11 cellular contexts compared by ENCODE assay signal in the genomic region with DNA sequence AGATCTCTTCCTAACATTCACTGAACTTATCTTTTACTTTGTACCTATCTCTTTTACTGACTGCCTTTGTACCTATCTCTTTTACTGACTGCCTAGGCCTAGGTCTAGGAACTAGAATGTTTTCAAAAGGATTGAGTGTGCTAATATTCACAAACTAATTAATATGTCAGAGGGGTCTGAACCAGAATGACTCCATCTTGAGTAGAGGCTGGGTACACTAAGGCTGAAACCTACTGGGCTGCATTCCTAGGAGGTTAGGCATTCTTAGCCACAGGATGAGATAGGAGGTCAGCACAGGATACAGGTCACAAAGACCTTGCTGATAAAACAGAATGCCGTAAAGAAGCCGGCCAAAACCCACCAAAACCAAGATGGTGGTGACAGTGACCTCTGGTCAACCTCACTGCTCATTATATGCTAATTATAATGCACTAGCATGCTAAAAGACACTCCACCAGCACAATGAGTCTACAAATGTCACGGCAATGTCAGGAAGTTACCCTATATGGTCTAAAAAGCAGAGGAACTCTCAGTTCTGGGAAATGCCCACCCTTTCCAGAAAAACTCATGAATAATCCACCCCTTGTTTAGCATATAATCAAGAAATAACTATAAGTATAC. TPM values are rescaled to one million over a fixed set of nuclear protein-coding genes. Genes with fewer than 3 reads are reported as not detected.
DNase-seq lines count a peak whose midpoint lies in the region; ATAC-seq and TF ChIP-seq lines count a peak whose summit lies in the region.
"Had no signal": no experiment of that assay in that cellular context is flagged by ENCODE, and none has a peak within 500 bp of the region (broad histone marks: within the 10 kb centered on the region; RNA-seq: fewer than 3 reads in every experiment).

No MANE protein-coding gene starts in this region.

- 87 to 89% methylated on average over 3 of the region's 3 CpGs for WGBS in esophagus squamous epithelium, 2 donors
- 49% methylated on average over 3 of the region's 3 CpGs for WGBS in smooth muscle cell (ENCODE audit: low lambda C conversion rate)

- no peaks in the 10 kb centered on the region for H3K36me3 Mint-ChIP-seq in MCF 10A (ENCODE audit: insufficient read depth, unreplicated experiment)
- H3K36me3 Mint-ChIP-seq: stimulated activated effector memory CD8-positive, alpha-beta T cell treated with anti-CD3 and anti-CD28 coated beads, Interleukin-12 subunit alpha, Interleukin-12 subunit beta, amount 100 ng/mL, for 72 hours had no signal

- H3K79me2 ChIP-seq in PC-9 (ENCODE audit: low read depth) (peaks cover 14% of the 10 kb centered on the region), smooth muscle cell (ENCODE audit: low read depth) (peaks cover 20% of the 10 kb centered on the region)

- H3K4me1 ChIP-seq in breast epithelium (no peaks in the 10 kb centered on the region), PC-9 (replicated peaks; ENCODE audit: insufficient read depth) (peaks cover 59% of the 10 kb centered on the region), esophagus squamous epithelium (peaks cover 5 to 55% (median 12%) of the 10 kb centered on the region in 3 donors), smooth muscle cell (ENCODE audit: low read depth) (peaks cover 18% of the 10 kb centered on the region)

- H3K27me3 ChIP-seq in breast epithelium = no peaks in the 10 kb centered on the region
- no peaks in the 10 kb centered on the region for H3K27me3 ChIP-seq in PC-9 (ENCODE audit: insufficient read depth, low read depth)
- H3K27me3 ChIP-seq in esophagus squamous epithelium = peaks cover 0 to 17% (median 0%) of the 10 kb centered on the region in 4 donors
- H3K27me3 ChIP-seq in smooth muscle cell (ENCODE audit: low read depth) = no peaks in the 10 kb centered on the region

- H3K9me2 ChIP-seq in PC-9 (ENCODE audit: insufficient read depth) = no peaks in the 10 kb centered on the region

- H4K20me1 ChIP-seq in PC-9 (ENCODE audit: insufficient read depth) (no peaks in the 10 kb centered on the region), smooth muscle cell (ENCODE audit: low read depth) (peaks cover 5% of the 10 kb centered on the region)

- no peak overlapping the region for H3K27ac Mint-ChIP-seq in MCF 10A (ENCODE audit: low read depth, unreplicated experiment)
- H3K27ac Mint-ChIP-seq: activated naive CD8-positive, alpha-beta T cell treated with anti-CD3 and anti-CD28 coated beads, Interleukin-2, amount 10 ng/mL, durations not matched to agents 7 days and 5 days; stimulated activated effector memory CD8-positive, alpha-beta T cell treated with anti-CD3 and anti-CD28 coated beads, Interleukin-12 subunit alpha, Interleukin-12 subunit beta, amount 100 ng/mL, for 72 hours had no signal

- no TSS peak for BruUV-seq in MCF 10A (replicated peaks; lab: Mats Ljungman, UMichigan)
- no TSS peak for BruUV-seq in PC-9 (replicated peaks; lab: Mats Ljungman, UMichigan)

- no peaks in the 10 kb centered on the region for H3K27me3 Mint-ChIP-seq in MCF 10A (ENCODE audit: insufficient read depth, unreplicated experiment)

- H3F3A ChIP-seq in PC-9 (ENCODE audit: insufficient read depth, low read depth) (peaks cover 29% of the 10 kb centered on the region), smooth muscle cell (ENCODE audit: low read depth) (no peaks in the 10 kb centered on the region)

- no peaks in the 10 kb centered on the region for H3K4me1 Mint-ChIP-seq in MCF 10A (ENCODE audit: insufficient read depth, unreplicated experiment)

- H3K9me3 Mint-ChIP-seq in MCF 10A (ENCODE audit: unreplicated experiment) = no peaks in the 10 kb centered on the region
- H3K9me3 Mint-ChIP-seq: activated naive CD8-positive, alpha-beta T cell treated with anti-CD3 and anti-CD28 coated beads, Interleukin-2, amount 10 ng/mL, durations not matched to agents 7 days and 5 days; stimulated activated effector memory CD8-positive, alpha-beta T cell treated with anti-CD3 and anti-CD28 coated beads, Interleukin-12 subunit alpha, Interleukin-12 subunit beta, amount 100 ng/mL, for 72 hours had no signal

- TF ChIP-seq CTCF in breast epithelium (IDR thresholded peaks at IDR 0.05) = no peak
- TF ChIP-seq CTCF in MCF 10A (IDR thresholded peaks at IDR 0.05; ENCODE audit: unreplicated experiment) = no peak
- no peak for TF ChIP-seq CTCF in PC-9 (conservative IDR thresholded peaks at IDR 0.05)
- TF ChIP-seq CTCF in esophagus squamous epithelium (IDR thresholded peaks at IDR 0.05) = no peak
- no peak for TF ChIP-seq CTCF in smooth muscle cell (IDR thresholded peaks at IDR 0.05; ENCODE audit: borderline replicate concordance, insufficient read depth, poor library complexity, severe bottlenecking)

- H3K36me3 ChIP-seq in breast epithelium (no peaks in the 10 kb centered on the region), PC-9 (ENCODE audit: low read depth) (0 out of 2 replicates have a peak, but pooled peaks cover 4% of the 10 kb centered on the region), esophagus squamous epithelium (no peaks in the 10 kb centered on the region), smooth muscle cell (ENCODE audit: low read depth) (no peaks in the 10 kb centered on the region)
- H3K36me3 ChIP-seq: left lung had no signal

- H3K4me3 ChIP-seq in breast epithelium (no peak overlapping the region), PC-9 (peak overlapping the region; percentile 2; the same call in 1 of the 2 replicates), esophagus squamous epithelium (no peak overlapping the region), smooth muscle cell (no peak overlapping the region)
- H3K4me3 ChIP-seq: left lung had no signal

- H2AFZ ChIP-seq in PC-9 = peak overlapping the region; percentile 39
- no peak overlapping the region for H2AFZ ChIP-seq in smooth muscle cell (ENCODE audit: low read depth)

- H3K4me3 Mint-ChIP-seq in MCF 10A (ENCODE audit: unreplicated experiment) = no peak overlapping the region
- H3K4me3 Mint-ChIP-seq: activated naive CD8-positive, alpha-beta T cell treated with anti-CD3 and anti-CD28 coated beads, Interleukin-2, amount 10 ng/mL, durations not matched to agents 7 days and 5 days; stimulated activated effector memory CD8-positive, alpha-beta T cell treated with anti-CD3 and anti-CD28 coated beads, Interleukin-12 subunit alpha, Interleukin-12 subunit beta, amount 100 ng/mL, for 72 hours had no signal

- H3K9ac ChIP-seq in smooth muscle cell (ENCODE audit: low read depth) = peak overlapping the region; percentile 58

- H3K4me2 ChIP-seq in PC-9 = peak overlapping the region; percentile 67
- peak overlapping the region; percentile 95 for H3K4me2 ChIP-seq in smooth muscle cell

- H3K27ac ChIP-seq in breast epithelium (peak overlapping the region; percentile 15 to 40), PC-9 (peak overlapping the region; percentile 97), esophagus squamous epithelium (peak overlapping the region in 3 of 4 donors; percentile 42 to 56 (median 54)), smooth muscle cell (ENCODE audit: low read depth) (peak overlapping the region; percentile 92)

- TF ChIP-seq POLR2A in breast epithelium (IDR thresholded peaks at IDR 0.05) (no peak), esophagus squamous epithelium (IDR thresholded peaks at IDR 0.05) (no peak)

- ATAC-seq in GM21576 (IDR thresholded peaks at IDR 0.05; ENCODE audit: unreplicated experiment) (no peak), GM21528 (IDR thresholded peaks at IDR 0.05; ENCODE audit: low FRiP score, unreplicated experiment) (no peak)
- ATAC-seq: stimulated activated effector memory CD8-positive, alpha-beta T cell treated with anti-CD3 and anti-CD28 coated beads, Interleukin-12 subunit alpha, Interleukin-12 subunit beta, amount 100 ng/mL, for 72 hours had no signal

- POLR2A ChIA-PET in MCF 10A (lab: Yijun Ruan, JAX) = no interaction called here
- POLR2A ChIA-PET in PC-9 (lab: Charles Lee; ENCODE audit: unreplicated experiment) = no interaction called here

- intact Hi-C loops in breast epithelium (cut with DNase I; ENCODE audit: low total_unique reads) (no loop called here), MCF 10A (cut with micrococcal nuclease) (no loop called here), PC-9 (cut with micrococcal nuclease; ENCODE audit: unreplicated experiment) (loop anchor here (1.0 to 5.0 kb wide), 2 partner anchors 16 to 34 kb away; no protein-coding TSS in a partner anchor), esophagus squamous epithelium (cut with DNase I) (no loop called here)

- CTCF ChIA-PET in MCF 10A (lab: Yijun Ruan, JAX) = no interaction called here
- CTCF ChIA-PET in PC-9 (lab: Charles Lee) = no interaction called here

- no peaks in the 10 kb centered on the region for H3K9me3 ChIP-seq in breast epithelium
- no peaks in the 10 kb centered on the region for H3K9me3 ChIP-seq in PC-9 (ENCODE audit: insufficient read depth, low read depth)
- no peaks in the 10 kb centered on the region for H3K9me3 ChIP-seq in esophagus squamous epithelium
- no peaks in the 10 kb centered on the region for H3K9me3 ChIP-seq in smooth muscle cell (replicated peaks; ENCODE audit: low read depth)
- H3K9me3 ChIP-seq: left lung had no signal

- DNase-seq in breast epithelium (ENCODE audit: low spot score in 2 of 2) (no peak), MCF 10A (ENCODE audit: unreplicated experiment) (no peak), PC-9 (peak; percentile 54 to 73), esophagus squamous epithelium (lab: John Stamatoyannopoulos, UW) (no peak), smooth muscle cell (lab: John Stamatoyannopoulos, UW; ENCODE audit: unreplicated experiment) (no peak), DMS153 (lab: John Stamatoyannopoulos, UW) (no peak)
- DNase-seq: activated naive CD8-positive, alpha-beta T cell treated with anti-CD3 and anti-CD28 coated beads, Interleukin-2, amount 10 ng/mL, durations not matched to agents 7 days and 5 days; left lung had no signal

RNA-seq across cellular contexts. Expression of gene RHOBTB3, which starts 2.5 kb away (rescaled TPM):
- total RNA-seq in breast epithelium (100 to 1,000 TPM in 2 of 3 donors, 10 to 100 TPM in 1; 82.8 to 205 (median 109) TPM), MCF 10A (2022) (3.4 and 3.8 TPM in 2 replicates), PC-9 (2021) (87.6 and 99.6 TPM in 2 replicates), esophagus squamous epithelium (10 to 100 TPM in 2 of 4 donors, 1 to 10 TPM in 2; 4.7 to 59.3 (median 13.6) TPM), smooth muscle cell (213 and 223 TPM in 2 replicates)
- 127 and 178 TPM in 2 replicates for polyA plus RNA-seq in smooth muscle cell

RNA-seq across cellular contexts. Expression of gene SPATA9, which starts 45.8 kb away (rescaled TPM):
- total RNA-seq in breast epithelium (under 1 TPM in 2 of 3 donors, not detected in 1; 0.32 to 0.33 TPM), MCF 10A (2022) (not detected in 2 replicates), PC-9 (2021) (0.55 TPM in 1 of 2 replicates, not detected in the other), esophagus squamous epithelium (not detected), smooth muscle cell (0.27 TPM in 1 of 2 replicates, not detected in the other)
- 0.54 TPM in 1 of 2 replicates, not detected in the other for polyA plus RNA-seq in smooth muscle cell
- total RNA-seq: activated naive CD8-positive, alpha-beta T cell treated with anti-CD3 and anti-CD28 coated beads, Interleukin-2, amount 10 ng/mL, durations not matched to agents 7 days and 5 days had no signal

Comparison
In these comparisons a context has a peak if more than half of its experiments do, and no peak if none do; other contexts are left out.
1. DNase-seq: peak in PC-9 (2 of 2); none in breast epithelium (0 of 2), MCF 10A (single experiment), esophagus squamous epithelium (single experiment), smooth muscle cell (single experiment) and DMS153 (single experiment).
2. H3K27ac ChIP-seq: peak in every context shown above with its lines; median percentile 97 in PC-9; 92 in smooth muscle cell; 54 in esophagus squamous epithelium; 28 in breast epithelium.